8 cellular contexts compared by ENCODE assay signal in genomic region chr6:43228951-43229802, GRCh38. TPM values are rescaled to one million over a fixed set of nuclear protein-coding genes. Genes with fewer than 3 reads are reported as not detected.
DNase-seq lines count a peak whose midpoint lies in the region; ATAC-seq and TF ChIP-seq lines count a peak whose summit lies in the region.

Gene DNPH1 (minus strand): TSS chr6:43229481. CDS start chr6:43229456, 25 bp downstream.

- peaks cover 18% of the 10 kb centered on the region for H3K36me3 Mint-ChIP-seq in activated CD4-positive, alpha-beta memory T cell treated with anti-CD3 and anti-CD28 coated beads for 36 hours

- peaks cover 42% of the 10 kb centered on the region for H3K4me1 Mint-ChIP-seq in activated CD4-positive, alpha-beta memory T cell treated with anti-CD3 and anti-CD28 coated beads for 36 hours (ENCODE audit: low read depth)

- peak within 1 kb of the TSS; percentile 83 for H3K27ac ChIP-seq in A673 (ENCODE audit: low read depth, low read length, poor library complexity, severe bottlenecking)
- peak within 1 kb of the TSS; percentile 73 for H3K27ac ChIP-seq in lower lobe of right lung

- peak; percentile 64 for TF ChIP-seq CTCF in A673 (conservative IDR thresholded peaks at IDR 0.05; ENCODE audit: low read depth, low read length)
- TF ChIP-seq CTCF in lower lobe of right lung (IDR thresholded peaks at IDR 0.05), result peak; percentile 95

- H3K9me3 ChIP-seq in A673 (ENCODE audit: low read depth, low read length, poor library complexity, severe bottlenecking) (no peaks in the 10 kb centered on the region), lower lobe of right lung (no peaks in the 10 kb centered on the region)

- no TSS peak for BruUV-seq in A673 (replicated peaks; lab: Mats Ljungman, UMichigan)

- peak within 1 kb of the TSS; percentile 82 for H3K27ac Mint-ChIP-seq in activated CD4-positive, alpha-beta memory T cell treated with anti-CD3 and anti-CD28 coated beads for 36 hours

- POLR2A ChIA-PET in A673 (lab: Charles Lee; ENCODE audit: low non-redundant PET), result interaction anchor here (0.6 kb wide), 2 partner anchors 9 to 492 kb away, joined by 3 to 6 read pairs; no protein-coding TSS in a partner anchor
- POLR2A ChIA-PET in activated CD4-positive, alpha-beta memory T cell treated with anti-CD3 and anti-CD28 coated beads for 36 hours (lab: Charles Lee), result interaction anchor here (0.6 to 2.3 kb wide), 10 partner anchors 9 to 278 kb away, joined by 3 to 9 read pairs (median 5); partner anchors contain the start of genes SRF and ZNF318

- ATAC-seq in GM18505 (IDR thresholded peaks at IDR 0.05; ENCODE audit: unreplicated experiment), result peak; percentile 73
- ATAC-seq in HG03045 (IDR thresholded peaks at IDR 0.05; ENCODE audit: unreplicated experiment), result peak; percentile 81
- peak; percentile 96 to 99 for ATAC-seq in lower lobe of right lung

- H3K27me3 Mint-ChIP-seq in activated CD4-positive, alpha-beta memory T cell treated with anti-CD3 and anti-CD28 coated beads for 36 hours, result no peaks in the 10 kb centered on the region

- H3K4me3 Mint-ChIP-seq in activated CD4-positive, alpha-beta memory T cell treated with anti-CD3 and anti-CD28 coated beads for 36 hours, result peak within 1 kb of the TSS; percentile 89

- no peaks in the 10 kb centered on the region for H3K27me3 ChIP-seq in A673 (replicated peaks; ENCODE audit: insufficient read depth, low read depth, low read length, poor library complexity)
- no peaks in the 10 kb centered on the region for H3K27me3 ChIP-seq in lower lobe of right lung (ENCODE audit: low read depth)

- H3K9me3 Mint-ChIP-seq in activated CD4-positive, alpha-beta memory T cell treated with anti-CD3 and anti-CD28 coated beads for 36 hours, result no peaks in the 10 kb centered on the region

- H3K36me3 ChIP-seq in A673 (ENCODE audit: insufficient read depth, low read length, poor library complexity, severe bottlenecking) (peaks cover 9% of the 10 kb centered on the region), lower lobe of right lung (no peaks in the 10 kb centered on the region)

- intact Hi-C loops in A673 (cut with micrococcal nuclease; ENCODE audit: unreplicated experiment), result no loop called here
- intact Hi-C loops in activated CD4-positive, alpha-beta memory T cell treated with anti-CD3 and anti-CD28 coated beads for 36 hours (cut with micrococcal nuclease), result loop anchor here (10.0 kb wide), 1 partner anchor 406 kb away; the partner anchor contains the start of gene MAD2L1BP
- intact Hi-C loops in lower lobe of right lung (cut with DNase I), result no loop called here

- CTCF ChIA-PET in A673 (lab: Charles Lee), result interaction anchor here (0.6 to 1.3 kb wide), 8 partner anchors 9 to 844 kb away, joined by 3 to 6 read pairs (median 4); partner anchors contain the start of gene ZNF318
- CTCF ChIA-PET in activated CD4-positive, alpha-beta memory T cell treated with anti-CD3 and anti-CD28 coated beads for 36 hours (lab: Charles Lee), result interaction anchor here (0.6 to 2.6 kb wide), 42 partner anchors 9 to 350 kb away, joined by 3 to 19 read pairs (median 4); partner anchors contain the start of genes ABCC10, CRIP3, CUL7 and CUL9

- no peaks in the 10 kb centered on the region for H3K4me1 ChIP-seq in A673 (ENCODE audit: insufficient read depth, low read length, poor library complexity, severe bottlenecking)
- peaks cover 20% of the 10 kb centered on the region for H3K4me1 ChIP-seq in lower lobe of right lung

- H3K4me3 ChIP-seq in A673 (ENCODE audit: low read depth, low read length, poor library complexity, severe bottlenecking), result peak within 1 kb of the TSS; percentile 72
- peak within 1 kb of the TSS; percentile 68 for H3K4me3 ChIP-seq in lower lobe of right lung

- DNase-seq in A673 (ENCODE audit: low spot score) (peak; percentile 79), NCI-H460 (ENCODE audit: extremely low read depth, low read depth) (peak; percentile 52), lower lobe of right lung (peak; percentile 83)
- peak; percentile 86 for DNase-seq in activated CD4-positive, alpha-beta memory T cell treated with anti-CD3 and anti-CD28 coated beads for 36 hours
- DNase-seq in effector CD4-positive, alpha-beta T cell, result peak; percentile 70
- peak; percentile 64 to 77 (median 67) for DNase-seq in stimulated activated CD4-positive, alpha-beta T cell treated with anti-CD3 and anti-CD28 coated beads, TNF-alpha, amount 100 ng/mL, for 24 hours (ENCODE audit: low read depth in 3 of 3)

- TF ChIP-seq POLR2A in GM18505 (IDR thresholded peaks at IDR 0.05; ENCODE audit: borderline replicate concordance, extremely low read depth, insufficient read depth, insufficient read length), result peak; percentile 73

RNA-seq across cellular contexts. Expression of gene DNPH1, which starts in this region (rescaled TPM):
- 55.1 and 69.4 TPM in 2 replicates for total RNA-seq in A673 (2021)
- 105 and 114 TPM in 2 replicates for total RNA-seq in NCI-H460 (2014; rRNA removed; shearing (Covaris generic))
- 244 and 278 TPM in 2 replicates for polyA plus RNA-seq in NCI-H460 (2014; cell fraction: nucleus; rRNA removed)
- 10 to 100 TPM; 57.5 to 57.9 TPM for total RNA-seq in activated CD4-positive, alpha-beta memory T cell treated with anti-CD3 and anti-CD28 coated beads for 36 hours
- 24.0 TPM for total RNA-seq in lower lobe of right lung

Comparison
In these comparisons a context has a peak if more than half of its experiments do, and no peak if none do; other contexts are left out.
1. Peak in every context shown above with its lines: DNase-seq, ATAC-seq, H3K4me3 ChIP-seq and H3K27ac ChIP-seq.